8 cellular contexts compared by ENCODE assay signal in the genomic region with DNA sequence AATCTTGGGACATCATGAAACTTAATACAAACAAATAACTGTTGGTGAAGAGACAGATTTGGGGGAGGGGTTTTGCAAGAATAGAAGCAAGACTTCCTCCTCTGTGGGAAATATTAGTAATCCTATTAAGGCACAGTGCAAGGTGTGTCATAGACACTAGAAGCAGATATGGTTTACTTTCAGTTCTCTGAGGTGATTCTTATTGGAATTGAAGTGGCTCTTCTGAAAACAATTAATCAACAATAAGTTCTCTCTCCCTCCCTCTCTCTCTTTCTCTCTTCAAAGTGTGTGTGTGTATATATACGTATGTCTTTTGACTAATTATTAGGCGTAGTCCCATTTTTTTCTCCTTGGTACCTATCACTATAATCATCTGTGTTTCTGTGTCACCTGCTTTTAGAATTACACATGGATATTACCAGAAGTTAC.
DNase-seq lines count a peak whose midpoint lies in the region; ATAC-seq and TF ChIP-seq lines count a peak whose summit lies in the region.

No MANE protein-coding gene starts in this region.

- peak overlapping the region in 1 of 3 donors; percentile 61 for H3K4me3 ChIP-seq in liver (ENCODE audit: low read depth in 1 of 3, low read length in 3 of 3)
- peak overlapping the region; percentile 20 to 29 for H3K4me3 ChIP-seq in vagina

- no peaks in the 10 kb centered on the region for H3K36me3 ChIP-seq in liver (ENCODE audit: control insufficient read depth in 4 of 4, insufficient read depth in 3 of 4, low read depth in 1 of 4, low read length in 3 of 4)
- no peaks in the 10 kb centered on the region for H3K36me3 ChIP-seq in vagina

- H3K4me1 ChIP-seq in liver (ENCODE audit: control insufficient read depth in 4 of 4, insufficient read depth in 4 of 4, low read length in 3 of 4) (peaks cover 4 to 28% (median 15%) of the 10 kb centered on the region in 4 donors), vagina (peaks cover 52% of the 10 kb centered on the region)

- peaks cover 88% of the 10 kb centered on the region for H3K4me1 Mint-ChIP-seq in activated naive CD4-positive, alpha-beta T cell treated with anti-CD3 and anti-CD28 coated beads, Interleukin-2, amount 10 ng/mL, durations not matched to agents 7 days and 5 days
- H3K4me1 Mint-ChIP-seq in activated CD8-positive, alpha-beta T cell treated with anti-CD3 and anti-CD28 coated beads, Interleukin-2, amount 10 ng/mL, durations not matched to agents 7 days and 5 days (ENCODE audit: low read depth) = peaks cover 76% of the 10 kb centered on the region

- H3K9me3 ChIP-seq in liver (ENCODE audit: control insufficient read depth in 4 of 4, low read length in 3 of 4) (no peaks in the 10 kb centered on the region), vagina (no peaks in the 10 kb centered on the region)

- intact Hi-C loops in vagina (cut with DNase I) = no loop called here

- no peak for TF ChIP-seq RAD21 in liver (IDR thresholded peaks at IDR 0.05)

- no peaks in the 10 kb centered on the region for H3K36me3 Mint-ChIP-seq in activated naive CD4-positive, alpha-beta T cell treated with anti-CD3 and anti-CD28 coated beads, Interleukin-2, amount 10 ng/mL, durations not matched to agents 7 days and 5 days
- peaks cover 7% of the 10 kb centered on the region for H3K36me3 Mint-ChIP-seq in activated CD8-positive, alpha-beta T cell treated with anti-CD3 and anti-CD28 coated beads, Interleukin-2, amount 10 ng/mL, durations not matched to agents 7 days and 5 days (ENCODE audit: low read depth)

- POLR2A ChIA-PET in activated CD8-positive, alpha-beta T cell treated with anti-CD3 and anti-CD28 coated beads, Interleukin-2, amount 10 ng/mL, durations not matched to agents 7 days and 5 days (lab: Charles Lee) = interaction anchor here (0.9 to 1.9 kb wide), 9 partner anchors 11 to 102 kb away, joined by 3 to 11 read pairs (median 5); a partner anchor contains a TSS

- no peaks in the 10 kb centered on the region for H3K9me3 Mint-ChIP-seq in activated naive CD4-positive, alpha-beta T cell treated with anti-CD3 and anti-CD28 coated beads, Interleukin-2, amount 10 ng/mL, durations not matched to agents 7 days and 5 days
- H3K9me3 Mint-ChIP-seq in activated CD8-positive, alpha-beta T cell treated with anti-CD3 and anti-CD28 coated beads, Interleukin-2, amount 10 ng/mL, durations not matched to agents 7 days and 5 days (ENCODE audit: insufficient read depth) = no peaks in the 10 kb centered on the region

- ATAC-seq in HG03103 (IDR thresholded peaks at IDR 0.05; ENCODE audit: low read depth, unreplicated experiment) = peak; percentile 38
- peak; percentile 32 for ATAC-seq in activated CD8-positive, alpha-beta T cell treated with anti-CD3 and anti-CD28 coated beads, Interleukin-2, amount 10 ng/mL, durations not matched to agents 7 days and 5 days

- H3K27ac ChIP-seq in liver (ENCODE audit: low read depth in 1 of 2, low read length in 2 of 2) (peak overlapping the region; percentile 56 to 78), vagina (peak overlapping the region; percentile 67)

- H3K27me3 ChIP-seq in liver (ENCODE audit: control insufficient read depth in 4 of 4, insufficient read depth in 4 of 4, low read length in 3 of 4) = no peaks in the 10 kb centered on the region
- H3K27me3 ChIP-seq in vagina = no peaks in the 10 kb centered on the region

- DNase-seq in activated naive CD4-positive, alpha-beta T cell treated with anti-CD3 and anti-CD28 coated beads, Interleukin-2, amount 10 ng/mL, durations not matched to agents 7 days and 5 days = no peak
- DNase-seq in activated naive CD4-positive, alpha-beta T cell treated with Interleukin-2 at 50 U/mL for 16 hours = no peak
- no peak for DNase-seq in activated CD8-positive, alpha-beta T cell treated with anti-CD3 and anti-CD28 coated beads, Interleukin-2, amount 10 ng/mL, durations not matched to agents 7 days and 5 days
- DNase-seq in vagina (ENCODE audit: extremely low spot score in 2 of 2) (no peak), NCI-H2029 treated with DMSO at 0.1 percent for 48 hours (lab: John Stamatoyannopoulos, UW) (no peak), NCI-H1694 treated with DMSO at 0.1 percent for 48 hours (lab: John Stamatoyannopoulos, UW) (no peak)

- peak overlapping the region; percentile 76 for H3K4me3 Mint-ChIP-seq in activated naive CD4-positive, alpha-beta T cell treated with anti-CD3 and anti-CD28 coated beads, Interleukin-2, amount 10 ng/mL, durations not matched to agents 7 days and 5 days
- peak overlapping the region; percentile 85 for H3K4me3 Mint-ChIP-seq in activated CD8-positive, alpha-beta T cell treated with anti-CD3 and anti-CD28 coated beads, Interleukin-2, amount 10 ng/mL, durations not matched to agents 7 days and 5 days

- CTCF ChIA-PET in activated naive CD4-positive, alpha-beta T cell treated with anti-CD3 and anti-CD28 coated beads, Interleukin-2, amount 10 ng/mL, durations not matched to agents 7 days and 5 days (lab: Charles Lee) = interaction anchor here (1.0 to 1.2 kb wide), 3 partner anchors 25 to 153 kb away, joined by 3 to 5 read pairs (median 5); no protein-coding TSS in a partner anchor
- CTCF ChIA-PET in activated CD8-positive, alpha-beta T cell treated with anti-CD3 and anti-CD28 coated beads, Interleukin-2, amount 10 ng/mL, durations not matched to agents 7 days and 5 days (lab: Charles Lee) = interaction anchor here (0.7 to 1.6 kb wide), 8 partner anchors 10 to 99 kb away, joined by 3 to 11 read pairs (median 5); no protein-coding TSS in a partner anchor

- peak overlapping the region; percentile 92 for H3K27ac Mint-ChIP-seq in activated naive CD4-positive, alpha-beta T cell treated with anti-CD3 and anti-CD28 coated beads, Interleukin-2, amount 10 ng/mL, durations not matched to agents 7 days and 5 days
- peak overlapping the region; percentile 95 for H3K27ac Mint-ChIP-seq in activated CD8-positive, alpha-beta T cell treated with anti-CD3 and anti-CD28 coated beads, Interleukin-2, amount 10 ng/mL, durations not matched to agents 7 days and 5 days

- no peaks in the 10 kb centered on the region for H3K27me3 Mint-ChIP-seq in activated naive CD4-positive, alpha-beta T cell treated with anti-CD3 and anti-CD28 coated beads, Interleukin-2, amount 10 ng/mL, durations not matched to agents 7 days and 5 days
- H3K27me3 Mint-ChIP-seq in activated CD8-positive, alpha-beta T cell treated with anti-CD3 and anti-CD28 coated beads, Interleukin-2, amount 10 ng/mL, durations not matched to agents 7 days and 5 days (ENCODE audit: low read depth) = no peaks in the 10 kb centered on the region

- TF ChIP-seq POLR2A in vagina (IDR thresholded peaks at IDR 0.05) = no peak

- WGBS in liver = 66% methylated on average over 2 of the region's 2 CpGs

- H3K9ac ChIP-seq in liver (ENCODE audit: low read depth in 1 of 2, low read length in 2 of 2) = peak overlapping the region in 1 of 2 donors; percentile 21

- TF ChIP-seq CTCF in liver (IDR thresholded peaks at IDR 0.05; ENCODE audit: low read depth, low read length, missing input control) = no peak
- TF ChIP-seq CTCF in vagina (IDR thresholded peaks at IDR 0.05) = no peak

TF ChIP-seq in liver, 16 proteins besides CTCF, POLR2A, EP300 and RAD21:
- TF ChIP-seq, protein P1, sequence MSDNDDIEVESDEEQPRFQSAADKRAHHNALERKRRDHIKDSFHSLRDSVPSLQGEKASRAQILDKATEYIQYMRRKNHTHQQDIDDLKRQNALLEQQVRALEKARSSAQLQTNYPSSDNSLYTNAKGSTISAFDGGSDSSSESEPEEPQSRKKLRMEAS (IDR thresholded peaks at IDR 0.05) = no peak
- TF ChIP-seq, protein P2, sequence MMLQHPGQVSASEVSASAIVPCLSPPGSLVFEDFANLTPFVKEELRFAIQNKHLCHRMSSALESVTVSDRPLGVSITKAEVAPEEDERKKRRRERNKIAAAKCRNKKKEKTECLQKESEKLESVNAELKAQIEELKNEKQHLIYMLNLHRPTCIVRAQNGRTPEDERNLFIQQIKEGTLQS (IDR thresholded peaks at IDR 0.05) = no peak
- TF ChIP-seq JUND (IDR thresholded peaks at IDR 0.05) = no peak
- TF ChIP-seq, protein P3, sequence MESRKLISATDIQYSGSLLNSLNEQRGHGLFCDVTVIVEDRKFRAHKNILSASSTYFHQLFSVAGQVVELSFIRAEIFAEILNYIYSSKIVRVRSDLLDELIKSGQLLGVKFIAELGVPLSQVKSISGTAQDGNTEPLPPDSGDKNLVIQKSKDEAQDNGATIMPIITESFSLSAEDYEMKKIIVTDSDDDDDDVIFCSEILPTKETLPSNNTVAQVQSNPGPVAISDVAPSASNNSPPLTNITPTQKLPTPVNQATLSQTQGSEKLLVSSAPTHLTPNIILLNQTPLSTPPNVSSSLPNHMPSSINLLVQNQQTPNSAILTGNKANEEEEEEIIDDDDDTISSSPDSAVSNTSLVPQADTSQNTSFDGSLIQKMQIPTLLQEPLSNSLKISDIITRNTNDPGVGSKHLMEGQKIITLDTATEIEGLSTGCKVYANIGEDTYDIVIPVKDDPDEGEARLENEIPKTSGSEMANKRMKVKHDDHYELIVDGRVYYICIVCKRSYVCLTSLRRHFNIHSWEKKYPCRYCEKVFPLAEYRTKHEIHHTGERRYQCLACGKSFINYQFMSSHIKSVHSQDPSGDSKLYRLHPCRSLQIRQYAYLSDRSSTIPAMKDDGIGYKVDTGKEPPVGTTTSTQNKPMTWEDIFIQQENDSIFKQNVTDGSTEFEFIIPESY (IDR thresholded peaks at IDR 0.05) = no peak
- TF ChIP-seq EGR1 (IDR thresholded peaks at IDR 0.05; ENCODE audit: low read depth in 2 of 2) = no peak
- no peak for TF ChIP-seq SP1 (IDR thresholded peaks at IDR 0.05)
- no peak for TF ChIP-seq HNF4G (IDR thresholded peaks at IDR 0.05)
- TF ChIP-seq TAF1 (conservative IDR thresholded peaks at IDR 0.05) = no peak
- no peak for TF ChIP-seq RXRA (IDR thresholded peaks at IDR 0.05)
